33 cellular contexts compared by ENCODE assay signal in the genomic region with DNA sequence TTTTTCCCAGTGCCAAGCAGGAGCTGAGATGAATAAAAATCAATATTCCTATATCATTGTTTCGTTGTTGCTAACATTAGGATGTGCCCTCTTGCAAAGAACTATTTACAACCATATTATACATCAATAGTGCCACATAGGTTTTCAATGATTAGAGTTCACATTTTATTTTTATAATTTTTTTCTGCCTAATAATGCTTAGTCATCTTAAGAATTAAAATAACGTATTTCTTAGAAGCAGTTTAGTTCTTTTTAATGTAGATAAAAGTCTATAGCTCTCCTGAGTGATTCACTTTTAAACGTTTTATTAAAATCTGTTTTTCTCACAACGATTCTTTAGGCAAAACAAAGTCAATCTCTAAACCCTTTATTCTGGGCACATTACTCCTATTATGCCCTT.
"Had no signal": no experiment of that assay in that cellular context is flagged by ENCODE, and none has a peak within 500 bp of the region (broad histone marks: within the 10 kb centered on the region; RNA-seq: fewer than 3 reads in every experiment).

No MANE protein-coding gene starts in this region.

- H3K4me1 ChIP-seq: adrenal gland, body of pancreas, breast epithelium had no signal

- H3K9me3 ChIP-seq: adrenal gland, ascending aorta, body of pancreas, breast epithelium had no signal

- FAIRE-seq: astrocyte, bronchial epithelial cell, colon had no signal

- H3K4me3 ChIP-seq: adrenal gland, ascending aorta, body of pancreas, breast epithelium, cardiac muscle cell had no signal

- H3K27ac ChIP-seq: adrenal gland, ascending aorta, body of pancreas, breast epithelium, cardiac muscle cell had no signal

- H3K27me3 ChIP-seq: adrenal gland, ascending aorta, body of pancreas, breast epithelium, cardiac muscle cell had no signal

- H3K36me3 ChIP-seq: adrenal gland, breast epithelium, cardiac muscle cell had no signal

- ATAC-seq: activated naive CD4-positive, alpha-beta T cell treated with anti-CD3 and anti-CD28 coated beads, Interleukin-2, amount 50 U/mL, for 72 hours; activated naive CD8-positive, alpha-beta T cell treated with anti-CD3 and anti-CD28 coated beads, Interleukin-2, amount 50 U/mL, for 24 hours; activated T-cell treated with anti-CD3 and anti-CD28 coated beads, Interleukin-2, amount 50 U/mL, for 4 hours; activated T-cell treated with anti-CD3 and anti-CD28 coated beads, Interleukin-2, amount 50 U/mL, for 72 hours; activated T-helper 17 cell treated with anti-CD3 and anti-CD28 coated beads, Interleukin-2, amount 50 U/mL, for 72 hours; body of pancreas had no signal

- DNase-seq: activated effector memory CD4-positive, alpha-beta T cell treated with anti-CD3 and anti-CD28 coated beads, Interleukin-2, amount 50 U/mL, for 16 hours; activated effector memory CD4-positive, alpha-beta T cell treated with Interleukin-2 at 50 U/mL for 16 hours; activated gamma-delta T cell; activated gamma-delta T cell treated with Interleukin-2 at 50 U/mL for 16 hours; activated naive CD4-positive, alpha-beta T cell; activated naive CD4-positive, alpha-beta T cell treated with anti-CD3 and anti-CD28 coated beads for 36 hours; activated naive CD4-positive, alpha-beta T cell treated with anti-CD3 and anti-CD28 coated beads, Interleukin-2, amount 10 ng/mL, durations not matched to agents 7 days and 5 days; activated naive CD4-positive, alpha-beta T cell treated with anti-CD3 and anti-CD28 coated beads, Interleukin-2, amount 50 U/mL, for 16 hours; activated naive CD4-positive, alpha-beta T cell treated with Interleukin-2 at 50 U/mL for 16 hours; activated naive CD8-positive, alpha-beta T cell treated with anti-CD3 and anti-CD28 coated beads for 36 hours; activated naive CD8-positive, alpha-beta T cell treated with anti-CD3 and anti-CD28 coated beads, Interleukin-2, amount 10 ng/mL, durations not matched to agents 7 days and 5 days; activated naive CD8-positive, alpha-beta T cell treated with anti-CD3 and anti-CD28 coated beads, Interleukin-2, amount 50 U/mL, for 24 hours; activated T-cell treated with anti-CD3 and anti-CD28 coated beads, Interleukin-2, amount 50 U/mL, for 24 hours; activated T-cell treated with anti-CD3 and anti-CD28 coated beads, Interleukin-2, amount 50 U/mL, for 4 hours; activated T-cell treated with anti-CD3 and anti-CD28 coated beads, Interleukin-2, amount 50 U/mL, for 48 hours; activated T-cell treated with anti-CD3 and anti-CD28 coated beads, Interleukin-2, amount 50 U/mL, for 72 hours; adrenal gland; amniotic stem cell; amygdala; anterior cingulate cortex; aorta; body of pancreas; caudate nucleus; central memory CD4-positive, alpha-beta T cell; cerebellar nuclear complex had no signal
